8 cellular contexts compared by ENCODE assay signal in genomic region chr19:40603071-40603718, GRCh38. TPM values are rescaled to one million over a fixed set of nuclear protein-coding genes. Genes with fewer than 3 reads are reported as not detected.
DNase-seq lines count a peak whose midpoint lies in the region; ATAC-seq and TF ChIP-seq lines count a peak whose summit lies in the region.

No MANE protein-coding gene starts in this region.

- H3K4me1 ChIP-seq in ACC112 (ENCODE audit: control insufficient read depth, insufficient read depth, low read length, unreplicated experiment) (peaks cover 8% of the 10 kb centered on the region), HEK293 (ENCODE audit: control insufficient read depth, insufficient read depth, low read length) (peaks cover 56% of the 10 kb centered on the region), iPS-18a (ENCODE audit: control insufficient read depth, low read depth, low read length) (peaks cover 12% of the 10 kb centered on the region)

- H3K27ac ChIP-seq in ACC112 (ENCODE audit: low read depth, low read length), result peak overlapping the region; percentile 55
- H3K27ac ChIP-seq in HEK293 (ENCODE audit: extremely low read depth, low read depth, low read length), result peak overlapping the region; percentile 53
- H3K27ac ChIP-seq in iPS-18a (ENCODE audit: low read length), result no peak overlapping the region
- peak overlapping the region; percentile 59 for H3K27ac ChIP-seq in temporal lobe (ENCODE audit: low read depth, low read length)

- no peak overlapping the region for H3K27ac Mint-ChIP-seq in activated naive CD8-positive, alpha-beta T cell

- no peaks in the 10 kb centered on the region for H3K36me3 Mint-ChIP-seq in activated naive CD8-positive, alpha-beta T cell

- DNase-seq in NCI-H1436 treated with DMSO at 0.1 percent for 48 hours (lab: John Stamatoyannopoulos, UW), result no peak

- no peak for ATAC-seq in GM19452 (IDR thresholded peaks at IDR 0.05; ENCODE audit: unreplicated experiment)
- no peak for ATAC-seq in GM21786 (IDR thresholded peaks at IDR 0.05; ENCODE audit: unreplicated experiment)

- H3K27me3 ChIP-seq in ACC112 (ENCODE audit: insufficient read depth, low read length) (peaks cover 5% of the 10 kb centered on the region; the same call in 1 of the 2 replicates), iPS-18a (ENCODE audit: control insufficient read depth, insufficient read depth, low read length) (peaks cover 76% of the 10 kb centered on the region)

- POLR2A ChIA-PET in HEK293 (lab: Yijun Ruan, JAX), result interaction anchor here (0.5 to 5.1 kb wide), 31 partner anchors 10 to 837 kb away, joined by 3 to 60 read pairs (median 6); partner anchors contain the start of genes ACTMAP, BLVRB, C19orf47 and DMAC2

- CTCF ChIA-PET in HEK293 (lab: Yijun Ruan, JAX), result interaction anchor here (0.5 to 20.7 kb wide), 48 partner anchors 10 to 774 kb away, joined by 3 to 470 read pairs (median 6); partner anchors contain the start of genes BLVRB, SERTAD3 and SPTBN4

- H3K79me2 ChIP-seq in ACC112 (ENCODE audit: control insufficient read depth, insufficient read depth, low read length, unreplicated experiment), result no peaks in the 10 kb centered on the region

- no peaks in the 10 kb centered on the region for H3K9me3 ChIP-seq in HEK293 (ENCODE audit: control insufficient read depth, insufficient read depth, low read depth, low read length)
- H3K9me3 ChIP-seq in iPS-18a (ENCODE audit: control insufficient read depth, low read depth, low read length), result no peaks in the 10 kb centered on the region

- peak overlapping the region; percentile 43 for H3K4me3 Mint-ChIP-seq in activated naive CD8-positive, alpha-beta T cell

- no peaks in the 10 kb centered on the region for H3K9me3 Mint-ChIP-seq in activated naive CD8-positive, alpha-beta T cell (ENCODE audit: low read depth)

- peaks cover 10% of the 10 kb centered on the region for H3K27me3 Mint-ChIP-seq in activated naive CD8-positive, alpha-beta T cell

- H3K4me1 Mint-ChIP-seq in activated naive CD8-positive, alpha-beta T cell (ENCODE audit: low read depth), result peaks cover 56% of the 10 kb centered on the region

- no peaks in the 10 kb centered on the region for H3K36me3 ChIP-seq in ACC112 (ENCODE audit: insufficient read depth, low read length)
- H3K36me3 ChIP-seq in HEK293 (ENCODE audit: control insufficient read depth in 2 of 2, insufficient read depth in 1 of 2, low read length in 2 of 2), result no peaks in the 10 kb centered on the region
- H3K36me3 ChIP-seq in iPS-18a (ENCODE audit: control insufficient read depth, low read depth, low read length), result no peaks in the 10 kb centered on the region

- H3K9ac ChIP-seq in iPS-18a (ENCODE audit: low read length), result no peak overlapping the region

- peak; percentile 58; the same call in 1 of the 2 replicates for TF ChIP-seq CTCF in HEK293 (tag by site-specific recombination; IDR thresholded peaks at IDR 0.05)

- H3K4me3 ChIP-seq in ACC112 (ENCODE audit: low read depth, low read length) (peak overlapping the region; percentile 74), HEK293 (ENCODE audit: low read depth, low read length) (peak overlapping the region; percentile 35), iPS-18a (ENCODE audit: low read length) (peak overlapping the region; percentile 48)

- H2AFZ ChIP-seq in ACC112 (ENCODE audit: low read length, unreplicated experiment), result no peak overlapping the region

TF ChIP-seq in HEK293, 187 proteins besides CTCF, POLR2A, EP300 and RAD21:
- TF ChIP-seq ZNF549 (tag by site-specific recombination; IDR thresholded peaks at IDR 0.05) (no peak), ZNF248 (tag by site-specific recombination; IDR thresholded peaks at IDR 0.05) (peak; percentile 16; the same call in 1 of the 2 replicates), REST (tag by site-specific recombination; IDR thresholded peaks at IDR 0.05) (peak; percentile 77), ZXDB (tag by site-specific recombination; IDR thresholded peaks at IDR 0.05) (no peak; the same call in 1 of the 2 replicates), ZNF600 (tag by site-specific recombination; IDR thresholded peaks at IDR 0.05) (peak; percentile 98; the same call in 1 of the 2 replicates), PRDM1 (tag by site-specific recombination; IDR thresholded peaks at IDR 0.05) (0 out of 2 replicates have a peak, but pooled peaks have one; percentile 24), FEZF1 (tag by site-specific recombination; IDR thresholded peaks at IDR 0.05) (peak; percentile 5; the same call in 1 of the 2 replicates), IKZF3 (tag by site-specific recombination; IDR thresholded peaks at IDR 0.05) (peak; percentile 34; the same call in 1 of the 2 replicates), ZNF76 (tag by site-specific recombination; IDR thresholded peaks at IDR 0.05; ENCODE audit: borderline replicate concordance, low read depth) (peak; percentile 68; the same call in 1 of the 2 replicates), ZNF366 (tag by site-specific recombination; conservative IDR thresholded peaks at IDR 0.05) (peak; percentile 93), GFI1B (tag by site-specific recombination; IDR thresholded peaks at IDR 0.05) (no peak), ZNF266 (tag by site-specific recombination; IDR thresholded peaks at IDR 0.05; ENCODE audit: low read depth) (0 out of 2 replicates have a peak, but pooled peaks have one; percentile 18), RBAK (tag by site-specific recombination; IDR thresholded peaks at IDR 0.05) (no peak; the same call in 1 of the 2 replicates), ZBTB21 (tag by site-specific recombination; IDR thresholded peaks at IDR 0.05) (peak; percentile 46; the same call in 1 of the 2 replicates), ZBTB48 (tag by site-specific recombination; IDR thresholded peaks at IDR 0.05) (peak; percentile 25; the same call in 1 of the 2 replicates)
- TF ChIP-seq, protein P1, sequence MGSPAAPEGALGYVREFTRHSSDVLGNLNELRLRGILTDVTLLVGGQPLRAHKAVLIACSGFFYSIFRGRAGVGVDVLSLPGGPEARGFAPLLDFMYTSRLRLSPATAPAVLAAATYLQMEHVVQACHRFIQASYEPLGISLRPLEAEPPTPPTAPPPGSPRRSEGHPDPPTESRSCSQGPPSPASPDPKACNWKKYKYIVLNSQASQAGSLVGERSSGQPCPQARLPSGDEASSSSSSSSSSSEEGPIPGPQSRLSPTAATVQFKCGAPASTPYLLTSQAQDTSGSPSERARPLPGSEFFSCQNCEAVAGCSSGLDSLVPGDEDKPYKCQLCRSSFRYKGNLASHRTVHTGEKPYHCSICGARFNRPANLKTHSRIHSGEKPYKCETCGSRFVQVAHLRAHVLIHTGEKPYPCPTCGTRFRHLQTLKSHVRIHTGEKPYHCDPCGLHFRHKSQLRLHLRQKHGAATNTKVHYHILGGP (tag by site-specific recombination; IDR thresholded peaks at IDR 0.05), result peak; percentile 98
- TF ChIP-seq, protein P2, sequence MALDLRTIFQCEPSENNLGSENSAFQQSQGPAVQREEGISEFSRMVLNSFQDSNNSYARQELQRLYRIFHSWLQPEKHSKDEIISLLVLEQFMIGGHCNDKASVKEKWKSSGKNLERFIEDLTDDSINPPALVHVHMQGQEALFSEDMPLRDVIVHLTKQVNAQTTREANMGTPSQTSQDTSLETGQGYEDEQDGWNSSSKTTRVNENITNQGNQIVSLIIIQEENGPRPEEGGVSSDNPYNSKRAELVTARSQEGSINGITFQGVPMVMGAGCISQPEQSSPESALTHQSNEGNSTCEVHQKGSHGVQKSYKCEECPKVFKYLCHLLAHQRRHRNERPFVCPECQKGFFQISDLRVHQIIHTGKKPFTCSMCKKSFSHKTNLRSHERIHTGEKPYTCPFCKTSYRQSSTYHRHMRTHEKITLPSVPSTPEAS (tag by site-specific recombination; IDR thresholded peaks at IDR 0.05), result peak; percentile 36; the same call in 1 of the 2 replicates

RNA-seq across cellular contexts. Expression of gene LTBP4, which starts 2.0 kb away (rescaled TPM):
- 20.7 TPM for total RNA-seq in temporal lobe

RNA-seq across cellular contexts. Expression of gene SHKBP1, which starts 26.5 kb away (rescaled TPM):
- total RNA-seq in temporal lobe, result 3.4 TPM
